In genomic region chr10:6271663-6272062, GRCh38 we compare ENCODE assay signal across 17 cellular contexts.
DNase-seq lines count a peak whose midpoint lies in the region; ATAC-seq and TF ChIP-seq lines count a peak whose summit lies in the region.
"Had no signal": no experiment of that assay in that cellular context is flagged by ENCODE, and none has a peak within 500 bp of the region (broad histone marks: within the 10 kb centered on the region; RNA-seq: fewer than 3 reads in every experiment).

No MANE protein-coding gene starts in this region.

- H3K4me1 Mint-ChIP-seq in activated CD4-positive, alpha-beta T cell treated with anti-CD3 and anti-CD28 coated beads, Interleukin-2, amount 10 ng/mL, durations not matched to agents 24 days and 14 days = peaks cover 71% of the 10 kb centered on the region
- peaks cover 88% of the 10 kb centered on the region for H3K4me1 Mint-ChIP-seq in activated T-helper 1 cell treated with anti-CD3 and anti-CD28 coated beads, Interleukin-12 subunit alpha, Interleukin-12 subunit beta, Interleukin-2, Interleukin-4 antibody, amounts not matched to agents 30 ng/mL and 10 ng/mL and 1 ng/mL, durations not matched to agents 14 hours and 24 hours and 36 hours (ENCODE audit: low read depth)
- peaks cover 35 to 56% of the 10 kb centered on the region in 2 donors for H3K4me1 Mint-ChIP-seq in stimulated activated naive B cell treated with anti-CD40 and anti-IgM and Interleukin-4, amounts not matched to agents 10 μg/mL and 1 μg/mL and 100 μg/mL, for 72 hours

- no peak overlapping the region for H3K4me3 ChIP-seq in left lung
- no peak overlapping the region for H3K4me3 ChIP-seq in Karpas-422 (ENCODE audit: low read length)
- H3K4me3 ChIP-seq: ovary, smooth muscle cell, suprapubic skin had no signal

- peaks cover 7% of the 10 kb centered on the region for H3K36me3 Mint-ChIP-seq in activated CD4-positive, alpha-beta T cell treated with anti-CD3 and anti-CD28 coated beads, Interleukin-2, amount 10 ng/mL, durations not matched to agents 24 days and 14 days (ENCODE audit: low read depth)
- H3K36me3 Mint-ChIP-seq in activated T-helper 1 cell treated with anti-CD3 and anti-CD28 coated beads, Interleukin-12 subunit alpha, Interleukin-12 subunit beta, Interleukin-2, Interleukin-4 antibody, amounts not matched to agents 30 ng/mL and 10 ng/mL and 1 ng/mL, durations not matched to agents 14 hours and 24 hours and 36 hours (ENCODE audit: low read depth) = peaks cover 16% of the 10 kb centered on the region
- H3K36me3 Mint-ChIP-seq in stimulated activated naive B cell treated with anti-CD40 and anti-IgM and Interleukin-4, amounts not matched to agents 10 μg/mL and 1 μg/mL and 100 μg/mL, for 72 hours = peaks cover 8 to 21% of the 10 kb centered on the region in 2 donors
- H3K36me3 Mint-ChIP-seq: mesothelial cell of epicardium had no signal

- intact Hi-C loops in activated CD4-positive, alpha-beta T cell treated with anti-CD3 and anti-CD28 coated beads, Interleukin-2, amount 10 ng/mL, durations not matched to agents 24 days and 14 days (cut with micrococcal nuclease) = loop anchor here (2.0 to 10.0 kb wide), 5 partner anchors 69 to 393 kb away; partner anchors contain the start of gene PFKFB3
- intact Hi-C loops in activated T-helper 1 cell treated with anti-CD3 and anti-CD28 coated beads, Interleukin-12 subunit alpha, Interleukin-12 subunit beta, Interleukin-2, Interleukin-4 antibody, amounts not matched to agents 30 ng/mL and 10 ng/mL and 1 ng/mL, durations not matched to agents 14 hours and 24 hours and 36 hours (cut with micrococcal nuclease) = loop anchor here (2.0 to 10.0 kb wide), 5 partner anchors 69 to 457 kb away; partner anchors contain the start of genes GDI2 and PFKFB3
- intact Hi-C loops in left lung (cut with DNase I) = no loop called here

- no peaks in the 10 kb centered on the region for H3K9me3 ChIP-seq in left lung
- no peaks in the 10 kb centered on the region for H3K9me3 ChIP-seq in Karpas-422 (ENCODE audit: low read length)
- H3K9me3 ChIP-seq: ovary, suprapubic skin had no signal

- no peaks in the 10 kb centered on the region for H3K9me3 Mint-ChIP-seq in activated CD4-positive, alpha-beta T cell treated with anti-CD3 and anti-CD28 coated beads, Interleukin-2, amount 10 ng/mL, durations not matched to agents 24 days and 14 days
- peaks cover 8% of the 10 kb centered on the region for H3K9me3 Mint-ChIP-seq in activated T-helper 1 cell treated with anti-CD3 and anti-CD28 coated beads, Interleukin-12 subunit alpha, Interleukin-12 subunit beta, Interleukin-2, Interleukin-4 antibody, amounts not matched to agents 30 ng/mL and 10 ng/mL and 1 ng/mL, durations not matched to agents 14 hours and 24 hours and 36 hours
- peaks cover 0 to 2% of the 10 kb centered on the region in 2 donors for H3K9me3 Mint-ChIP-seq in stimulated activated naive B cell treated with anti-CD40 and anti-IgM and Interleukin-4, amounts not matched to agents 10 μg/mL and 1 μg/mL and 100 μg/mL, for 72 hours
- H3K9me3 Mint-ChIP-seq: mesothelial cell of epicardium had no signal

- H2AFZ ChIP-seq in Karpas-422 (ENCODE audit: low read length) = no peak overlapping the region

- H3K27me3 ChIP-seq in left lung = no peaks in the 10 kb centered on the region
- no peaks in the 10 kb centered on the region for H3K27me3 ChIP-seq in Karpas-422 (ENCODE audit: low read length)
- H3K27me3 ChIP-seq: ovary, suprapubic skin had no signal

- peak overlapping the region; percentile 34 for H3K4me3 Mint-ChIP-seq in activated CD4-positive, alpha-beta T cell treated with anti-CD3 and anti-CD28 coated beads, Interleukin-2, amount 10 ng/mL, durations not matched to agents 24 days and 14 days
- no peak overlapping the region for H3K4me3 Mint-ChIP-seq in activated T-helper 1 cell treated with anti-CD3 and anti-CD28 coated beads, Interleukin-12 subunit alpha, Interleukin-12 subunit beta, Interleukin-2, Interleukin-4 antibody, amounts not matched to agents 30 ng/mL and 10 ng/mL and 1 ng/mL, durations not matched to agents 14 hours and 24 hours and 36 hours
- no peak overlapping the region for H3K4me3 Mint-ChIP-seq in stimulated activated naive B cell treated with anti-CD40 and anti-IgM and Interleukin-4, amounts not matched to agents 10 μg/mL and 1 μg/mL and 100 μg/mL, for 72 hours
- H3K4me3 Mint-ChIP-seq: mesothelial cell of epicardium had no signal

- H3K79me2 ChIP-seq in Karpas-422 (ENCODE audit: low read length) = no peaks in the 10 kb centered on the region

- no peaks in the 10 kb centered on the region for H3K36me3 ChIP-seq in left lung
- no peaks in the 10 kb centered on the region for H3K36me3 ChIP-seq in Karpas-422 (ENCODE audit: insufficient read depth, low read length)
- H3K36me3 ChIP-seq: ovary, suprapubic skin had no signal

- no peaks in the 10 kb centered on the region for H3K27me3 Mint-ChIP-seq in activated CD4-positive, alpha-beta T cell treated with anti-CD3 and anti-CD28 coated beads, Interleukin-2, amount 10 ng/mL, durations not matched to agents 24 days and 14 days
- H3K27me3 Mint-ChIP-seq in activated T-helper 1 cell treated with anti-CD3 and anti-CD28 coated beads, Interleukin-12 subunit alpha, Interleukin-12 subunit beta, Interleukin-2, Interleukin-4 antibody, amounts not matched to agents 30 ng/mL and 10 ng/mL and 1 ng/mL, durations not matched to agents 14 hours and 24 hours and 36 hours (ENCODE audit: insufficient read depth) = no peaks in the 10 kb centered on the region
- H3K27me3 Mint-ChIP-seq in stimulated activated naive B cell treated with anti-CD40 and anti-IgM and Interleukin-4, amounts not matched to agents 10 μg/mL and 1 μg/mL and 100 μg/mL, for 72 hours = no peaks in the 10 kb centered on the region

- no peak overlapping the region for H3K9ac ChIP-seq in Karpas-422 (ENCODE audit: low read length)

- peak overlapping the region; percentile 57 to 84 for H3K27ac ChIP-seq in left lung
- no peak overlapping the region for H3K27ac ChIP-seq in Karpas-422 (ENCODE audit: low read length)
- H3K27ac ChIP-seq: ovary, suprapubic skin had no signal

- H3K27ac Mint-ChIP-seq in activated CD4-positive, alpha-beta T cell treated with anti-CD3 and anti-CD28 coated beads, Interleukin-2, amount 10 ng/mL, durations not matched to agents 24 days and 14 days = peak overlapping the region; percentile 94
- H3K27ac Mint-ChIP-seq in activated T-helper 1 cell treated with anti-CD3 and anti-CD28 coated beads, Interleukin-12 subunit alpha, Interleukin-12 subunit beta, Interleukin-2, Interleukin-4 antibody, amounts not matched to agents 30 ng/mL and 10 ng/mL and 1 ng/mL, durations not matched to agents 14 hours and 24 hours and 36 hours = peak overlapping the region; percentile 97
- H3K27ac Mint-ChIP-seq in stimulated activated naive B cell treated with anti-CD40 and anti-IgM and Interleukin-4, amounts not matched to agents 10 μg/mL and 1 μg/mL and 100 μg/mL, for 72 hours = peak overlapping the region; percentile 94
- H3K27ac Mint-ChIP-seq: mesothelial cell of epicardium had no signal

- TF ChIP-seq CTCF in left lung (IDR thresholded peaks at IDR 0.05) (no peak), GM20000 (IDR thresholded peaks at IDR 0.05; ENCODE audit: extremely low read depth, missing control alignments) (no peak)

- no peaks in the 10 kb centered on the region for H3K9me2 ChIP-seq in Karpas-422 (replicated peaks; ENCODE audit: insufficient read depth, low read length)

- no peaks in the 10 kb centered on the region for H4K20me1 ChIP-seq in Karpas-422 (ENCODE audit: insufficient read depth, low read depth, low read length)

- H3K4me1 ChIP-seq in left lung (peaks cover 4 to 88% of the 10 kb centered on the region in 2 donors), Karpas-422 (ENCODE audit: low read length) (no peaks in the 10 kb centered on the region)

- no peak overlapping the region for H3K4me2 ChIP-seq in Karpas-422 (ENCODE audit: low read depth, low read length, poor library complexity, severe bottlenecking)
- H3K4me2 ChIP-seq: smooth muscle cell had no signal

- peak; percentile 3 for ATAC-seq in left lung
- no peak for ATAC-seq in stimulated activated naive B cell treated with anti-CD40 and anti-IgM and Interleukin-4, amounts not matched to agents 10 μg/mL and 1 μg/mL and 100 μg/mL, for 72 hours (replicated peaks)
- no peak for ATAC-seq in HG02885 (IDR thresholded peaks at IDR 0.05; ENCODE audit: poor library complexity, unreplicated experiment)

- DNase-seq in activated CD4-positive, alpha-beta T cell treated with anti-CD3 and anti-CD28 coated beads, Interleukin-2, amount 10 ng/mL, durations not matched to agents 24 days and 14 days = no peak
- no peak for DNase-seq in activated CD4-positive, alpha-beta T cell treated with anti-CD3 and anti-CD28 coated beads, Interleukin-2, amount 50 U/mL, for 48 hours
- DNase-seq in activated T-helper 1 cell treated with anti-CD3 and anti-CD28 coated beads, Interleukin-12 subunit alpha, Interleukin-12 subunit beta, Interleukin-2, Interleukin-4 antibody, amounts not matched to agents 30 ng/mL and 10 ng/mL and 1 ng/mL, durations not matched to agents 14 hours and 24 hours and 36 hours (ENCODE audit: low spot score) = no peak
- DNase-seq in left lung = no peak
- DNase-seq in stimulated activated naive B cell treated with anti-CD40 and anti-IgM and Interleukin-4, amounts not matched to agents 10 μg/mL and 1 μg/mL and 100 μg/mL, for 72 hours = no peak
- DNase-seq in GM20000 (ENCODE audit: low spot score) = no peak
- no peak for DNase-seq in Karpas-422
- DNase-seq: activated CD8-positive, alpha-beta memory T cell treated with anti-CD3 and anti-CD28 coated beads for 24 hours; cerebellar nuclear complex; NCI-H1417 treated with DMSO at 0.1 percent for 48 hours; NCI-H226; ovary; SHP77 had no signal

Comparison
In these comparisons a context has a peak if more than half of its experiments do, and no peak if none do; other contexts are left out.
1. intact Hi-C loops: an anchor here in activated CD4-positive, alpha-beta T cell treated with anti-CD3 and anti-CD28 coated beads, Interleukin-2, amount 10 ng/mL, durations not matched to agents 24 days and 14 days (2.0 to 10.0 kb wide) and activated T-helper 1 cell treated with anti-CD3 and anti-CD28 coated beads, Interleukin-12 subunit alpha, Interleukin-12 subunit beta, Interleukin-2, Interleukin-4 antibody, amounts not matched to agents 30 ng/mL and 10 ng/mL and 1 ng/mL, durations not matched to agents 14 hours and 24 hours and 36 hours (2.0 to 10.0 kb wide); none called in left lung.